29 cellular contexts compared by ENCODE assay signal in genomic region chr7:87561702-87562101, GRCh38.
"Had no signal": no experiment of that assay in that cellular context is flagged by ENCODE, and none has a peak within 500 bp of the region (broad histone marks: within the 10 kb centered on the region; RNA-seq: fewer than 3 reads in every experiment).

No MANE protein-coding gene starts in this region.

- H3K9me3 Mint-ChIP-seq: stimulated activated effector memory CD8-positive, alpha-beta T cell treated with anti-CD3 and anti-CD28 coated beads, Interleukin-12 subunit alpha, Interleukin-12 subunit beta, amount 100 ng/mL, for 72 hours; stimulated activated memory B cell treated with anti-CD40 and anti-IgM and Interleukin-4, amounts not matched to agents 10 μg/mL and 1 μg/mL and 100 μg/mL, for 72 hours; stimulated activated naive B cell treated with anti-CD40 and anti-IgM and Interleukin-4, amounts not matched to agents 10 μg/mL and 1 μg/mL and 100 μg/mL, for 72 hours; stimulated activated naive CD8-positive, alpha-beta T cell treated with anti-CD3 and anti-CD28 coated beads, Interleukin-15, amount 100 ng/mL, for 72 hours; stimulated activated naive CD8-positive, alpha-beta T cell treated with anti-CD3 and anti-CD28 coated beads, Interleukin-15, Interleukin-2, amounts not matched to agents 100 ng/mL and 50 ng/mL, for 24 hours; type B pancreatic cell had no signal

- H3K36me3 Mint-ChIP-seq: stimulated activated memory B cell treated with anti-CD40 and anti-IgM and Interleukin-4, amounts not matched to agents 10 μg/mL and 1 μg/mL and 100 μg/mL, for 72 hours; type B pancreatic cell had no signal

- DNase-seq: stimulated activated CD4-positive, alpha-beta T cell treated with anti-CD3 and anti-CD28 coated beads, Interleukin-2, amount 100 ng/mL, for 48 hours; stimulated activated CD4-positive, alpha-beta T cell treated with anti-CD3 and anti-CD28 coated beads, Interleukin-4, amount 100 ng/mL, for 1 hour; stimulated activated CD4-positive, alpha-beta T cell treated with anti-CD3 and anti-CD28 coated beads, Interleukin-4, amount 100 ng/mL, for 24 hours; stimulated activated CD4-positive, alpha-beta T cell treated with anti-CD3 and anti-CD28 coated beads, Interleukin-4, amount 100 ng/mL, for 4 hours; stimulated activated CD8-positive, alpha-beta memory T cell treated with anti-CD3 and anti-CD28 coated beads, Interleukin-4, amount 100 ng/mL, for 48 hours; stimulated activated naive B cell treated with anti-CD40 and anti-IgM and Interleukin-4, amounts not matched to agents 10 μg/mL and 1 μg/mL and 100 μg/mL, for 72 hours; stimulated activated naive CD4-positive, alpha-beta T cell; stimulated activated naive CD4-positive, alpha-beta T cell treated with Interleukin-2 at 50 U/mL for 16 hours; stimulated activated naive CD8-positive, alpha-beta T cell treated with anti-CD3 and anti-CD28 coated beads, Interleukin-15, amount 100 ng/mL, for 72 hours; stimulated activated naive CD8-positive, alpha-beta T cell treated with anti-CD3 and anti-CD28 coated beads, Interleukin-15, Interleukin-2, amounts not matched to agents 100 U/mL and 50 U/mL, for 24 hours; stomach; substantia nigra; testis; thyroid gland; tibial artery; transverse colon; trophoblast cell; upper lobe of right lung; uterus had no signal

- FAIRE-seq: urothelium cell line had no signal

- H3K9me3 ChIP-seq: stomach, suprapubic skin, testis, thoracic aorta, thyroid gland, tibial artery, tibial nerve, transverse colon, upper lobe of left lung, upper lobe of right lung, uterus, vagina had no signal

- H3K4me3 ChIP-seq: stomach, suprapubic skin, testis, thoracic aorta, thyroid gland, tibial artery, tibial nerve, transverse colon, upper lobe of left lung, upper lobe of right lung, uterus, vagina had no signal

- ATAC-seq: stimulated activated effector memory CD8-positive, alpha-beta T cell treated with anti-CD3 and anti-CD28 coated beads, Interleukin-12 subunit alpha, Interleukin-12 subunit beta, amount 100 ng/mL, for 72 hours; stimulated activated memory B cell treated with anti-CD40 and anti-IgM and Interleukin-4, amounts not matched to agents 10 μg/mL and 1 μg/mL and 100 μg/mL, for 72 hours; stimulated activated naive B cell treated with anti-CD40 and anti-IgM and Interleukin-4, amounts not matched to agents 10 μg/mL and 1 μg/mL and 100 μg/mL, for 72 hours; stimulated activated naive CD8-positive, alpha-beta T cell treated with anti-CD3 and anti-CD28 coated beads, Interleukin-15, amount 100 ng/mL, for 72 hours; stimulated activated naive CD8-positive, alpha-beta T cell treated with anti-CD3 and anti-CD28 coated beads, Interleukin-15, Interleukin-2, amounts not matched to agents 100 U/mL and 50 U/mL, for 24 hours; upper lobe of right lung had no signal

- H3K27me3 ChIP-seq: stomach, suprapubic skin, testis, thyroid gland, tibial artery, tibial nerve, transverse colon, upper lobe of left lung, upper lobe of right lung, uterus, vagina had no signal

- H3K27ac ChIP-seq: stomach, suprapubic skin, testis, thoracic aorta, thyroid gland, tibial artery, tibial nerve, transverse colon, upper lobe of left lung, upper lobe of right lung, uterus, vagina had no signal

- H3K4me3 Mint-ChIP-seq: stimulated activated effector memory CD8-positive, alpha-beta T cell treated with anti-CD3 and anti-CD28 coated beads, Interleukin-12 subunit alpha, Interleukin-12 subunit beta, amount 100 ng/mL, for 72 hours; stimulated activated memory B cell treated with anti-CD40 and anti-IgM and Interleukin-4, amounts not matched to agents 10 μg/mL and 1 μg/mL and 100 μg/mL, for 72 hours; stimulated activated naive B cell treated with anti-CD40 and anti-IgM and Interleukin-4, amounts not matched to agents 10 μg/mL and 1 μg/mL and 100 μg/mL, for 72 hours; stimulated activated naive CD8-positive, alpha-beta T cell treated with anti-CD3 and anti-CD28 coated beads, Interleukin-15, amount 100 ng/mL, for 72 hours; stimulated activated naive CD8-positive, alpha-beta T cell treated with anti-CD3 and anti-CD28 coated beads, Interleukin-15, Interleukin-2, amounts not matched to agents 100 ng/mL and 50 ng/mL, for 24 hours; type B pancreatic cell had no signal

- H3K27ac Mint-ChIP-seq: stimulated activated effector memory CD8-positive, alpha-beta T cell treated with anti-CD3 and anti-CD28 coated beads, Interleukin-12 subunit alpha, Interleukin-12 subunit beta, amount 100 ng/mL, for 72 hours; stimulated activated memory B cell treated with anti-CD40 and anti-IgM and Interleukin-4, amounts not matched to agents 10 μg/mL and 1 μg/mL and 100 μg/mL, for 72 hours; stimulated activated naive B cell treated with anti-CD40 and anti-IgM and Interleukin-4, amounts not matched to agents 10 μg/mL and 1 μg/mL and 100 μg/mL, for 72 hours; stimulated activated naive CD8-positive, alpha-beta T cell treated with anti-CD3 and anti-CD28 coated beads, Interleukin-15, amount 100 ng/mL, for 72 hours; stimulated activated naive CD8-positive, alpha-beta T cell treated with anti-CD3 and anti-CD28 coated beads, Interleukin-15, Interleukin-2, amounts not matched to agents 100 ng/mL and 50 ng/mL, for 24 hours; type B pancreatic cell had no signal

- H3K4me1 ChIP-seq: stomach, suprapubic skin, testis, thyroid gland, tibial artery, tibial nerve, transverse colon, upper lobe of left lung, upper lobe of right lung, uterus, vagina had no signal

- H3K27me3 Mint-ChIP-seq: stimulated activated memory B cell treated with anti-CD40 and anti-IgM and Interleukin-4, amounts not matched to agents 10 μg/mL and 1 μg/mL and 100 μg/mL, for 72 hours; stimulated activated naive B cell treated with anti-CD40 and anti-IgM and Interleukin-4, amounts not matched to agents 10 μg/mL and 1 μg/mL and 100 μg/mL, for 72 hours; stimulated activated naive CD8-positive, alpha-beta T cell treated with anti-CD3 and anti-CD28 coated beads, Interleukin-15, amount 100 ng/mL, for 72 hours; stimulated activated naive CD8-positive, alpha-beta T cell treated with anti-CD3 and anti-CD28 coated beads, Interleukin-15, Interleukin-2, amounts not matched to agents 100 ng/mL and 50 ng/mL, for 24 hours; type B pancreatic cell had no signal

- H3K36me3 ChIP-seq: stomach, suprapubic skin, thoracic aorta, thyroid gland, tibial artery, tibial nerve, transverse colon, upper lobe of left lung, upper lobe of right lung, uterus, vagina had no signal
